ENCODE assay signal across 17 cellular contexts in genomic region chr13:107375701-107376350, GRCh38.
"Had no signal": no experiment of that assay in that cellular context is flagged by ENCODE, and none has a peak within 500 bp of the region (broad histone marks: within the 10 kb centered on the region; RNA-seq: fewer than 3 reads in every experiment).

No MANE protein-coding gene starts in this region.

- H3K27me3 Mint-ChIP-seq: activated CD4-positive, alpha-beta T cell treated with anti-CD3 and anti-CD28 coated beads, Interleukin-2, amount 10 ng/mL, durations not matched to agents 7 days and 5 days; activated T-helper 17 cell treated with anti-CD3 and anti-CD28 coated beads, Interleukin-2, amount 50 U/mL, for 72 hours; memory B cell; natural killer cell treated with Interleukin-12 subunit alpha and Interleukin-12 subunit beta and Interleukin-15 and Interleukin-18, amount 100 ng/mL, for 72 hours had no signal

- H3K36me3 Mint-ChIP-seq: memory B cell; natural killer cell treated with Interleukin-12 subunit alpha and Interleukin-12 subunit beta and Interleukin-15 and Interleukin-18, amount 100 ng/mL, for 72 hours; type B pancreatic cell had no signal

- H3K27ac ChIP-seq: brain microvascular endothelial cell, heart right ventricle, left lung, prostate gland had no signal

- H3K4me1 ChIP-seq: left lung, prostate gland had no signal

- H3K4me3 ChIP-seq: heart right ventricle, left lung, prostate gland had no signal

- H3K27me3 ChIP-seq: brain microvascular endothelial cell, dorsolateral prefrontal cortex, heart right ventricle, left lung had no signal

- H3K36me3 ChIP-seq: brain microvascular endothelial cell, heart right ventricle, left lung, prostate gland had no signal

- ATAC-seq: activated T-helper 17 cell treated with anti-CD3 and anti-CD28 coated beads, Interleukin-2, amount 50 U/mL, for 72 hours; esophagus mucosa; left lung; natural killer cell treated with Interleukin-12 subunit alpha and Interleukin-12 subunit beta and Interleukin-15 and Interleukin-18, amount 100 ng/mL, for 72 hours had no signal

- H3K27ac Mint-ChIP-seq: activated CD4-positive, alpha-beta T cell treated with anti-CD3 and anti-CD28 coated beads, Interleukin-2, amount 10 ng/mL, durations not matched to agents 7 days and 5 days; activated naive CD4-positive, alpha-beta T cell treated with anti-CD3 and anti-CD28 coated beads for 36 hours; activated T-helper 17 cell treated with anti-CD3 and anti-CD28 coated beads, Interleukin-2, amount 50 U/mL, for 72 hours; memory B cell; natural killer cell treated with Interleukin-12 subunit alpha and Interleukin-12 subunit beta and Interleukin-15 and Interleukin-18, amount 100 ng/mL, for 72 hours; T-helper 1 cell treated with Interleukin-12 subunit alpha and Interleukin-12 subunit beta and Interleukin-4 antibody, amounts not matched to agents 30 μg/mL and 1 μg/mL, for 36 hours; type B pancreatic cell had no signal

- H3K9me3 ChIP-seq: heart right ventricle, left lung, prostate gland had no signal

- H3K9me3 Mint-ChIP-seq: activated CD4-positive, alpha-beta T cell treated with anti-CD3 and anti-CD28 coated beads, Interleukin-2, amount 10 ng/mL, durations not matched to agents 7 days and 5 days; activated naive CD4-positive, alpha-beta T cell treated with anti-CD3 and anti-CD28 coated beads for 36 hours; natural killer cell treated with Interleukin-12 subunit alpha and Interleukin-12 subunit beta and Interleukin-15 and Interleukin-18, amount 100 ng/mL, for 72 hours; T-helper 1 cell treated with Interleukin-12 subunit alpha and Interleukin-12 subunit beta and Interleukin-4 antibody, amounts not matched to agents 30 μg/mL and 1 μg/mL, for 36 hours; type B pancreatic cell had no signal

- H3K4me1 Mint-ChIP-seq: activated CD4-positive, alpha-beta T cell treated with anti-CD3 and anti-CD28 coated beads, Interleukin-2, amount 10 ng/mL, durations not matched to agents 7 days and 5 days; activated T-helper 17 cell treated with anti-CD3 and anti-CD28 coated beads, Interleukin-2, amount 50 U/mL, for 72 hours; memory B cell had no signal

- DNase-seq: activated CD4-positive, alpha-beta T cell treated with anti-CD3 and anti-CD28 coated beads, Interleukin-2, amount 10 ng/mL, durations not matched to agents 7 days and 5 days; activated CD4-positive, CD25-positive, alpha-beta regulatory T cell; activated CD8-positive, alpha-beta memory T cell treated with anti-CD3 and anti-CD28 coated beads for 24 hours; activated naive CD4-positive, alpha-beta T cell treated with anti-CD3 and anti-CD28 coated beads for 36 hours; brain microvascular endothelial cell; dorsolateral prefrontal cortex; heart right ventricle; left lung; stimulated activated CD4-positive, alpha-beta T cell treated with anti-CD3 and anti-CD28 coated beads, Interleukin-12 subunit alpha, Interleukin-12 subunit beta, amount 100 ng/mL, for 4 hours; stimulated activated naive CD4-positive, alpha-beta T cell had no signal

- H3K4me3 Mint-ChIP-seq: activated CD4-positive, alpha-beta T cell treated with anti-CD3 and anti-CD28 coated beads, Interleukin-2, amount 10 ng/mL, durations not matched to agents 7 days and 5 days; activated naive CD4-positive, alpha-beta T cell treated with anti-CD3 and anti-CD28 coated beads for 36 hours; activated T-helper 17 cell treated with anti-CD3 and anti-CD28 coated beads, Interleukin-2, amount 50 U/mL, for 72 hours; memory B cell; natural killer cell treated with Interleukin-12 subunit alpha and Interleukin-12 subunit beta and Interleukin-15 and Interleukin-18, amount 100 ng/mL, for 72 hours; T-helper 1 cell treated with Interleukin-12 subunit alpha and Interleukin-12 subunit beta and Interleukin-4 antibody, amounts not matched to agents 30 μg/mL and 1 μg/mL, for 36 hours; type B pancreatic cell had no signal
